Comparison of ENCODE assay signal across 7 cellular contexts in genomic region chrX:37685452-37686347, GRCh38. TPM values are rescaled to one million over a fixed set of nuclear protein-coding genes. Genes with fewer than 3 reads are reported as not detected.
A peak's percentile ranks its signal among the peaks of the same experiment; 100 is the strongest.
DNase-seq lines count a peak whose midpoint lies in the region; ATAC-seq and TF ChIP-seq lines count a peak whose summit lies in the region.

Gene XK, plus strand, starts transcription at chrX:37685791. Its CDS starts 171 bp downstream, at chrX:37685962.

- intact Hi-C loops in esophagus muscularis mucosa (cut with DNase I): no loop called here
- intact Hi-C loops in stomach (cut with DNase I; ENCODE audit: low total_unique reads): no loop called here

- WGBS in esophagus muscularis mucosa: 61% methylated on average over 30 of the region's 96 CpGs
- WGBS in stomach, 5 donors: 2 to 43% (median 5%) methylated on average over 31 to 96 of the region's 96 CpGs

- DNase-seq in GM13977 (ENCODE audit: low spot score): peak; percentile 24
- DNase-seq in NCI-H446 (lab: John Stamatoyannopoulos, UW): peak; percentile 26 to 77
- peak; percentile 35 for DNase-seq in activated CD8-positive, alpha-beta memory T cell treated with anti-CD3 and anti-CD28 coated beads, Interleukin-2, amount 50 U/mL, for 4 hours
- no peak for DNase-seq in esophagus muscularis mucosa (ENCODE audit: extremely low spot score)
- peak; percentile 65 for DNase-seq in stomach

- no peak for TF ChIP-seq POLR2A in esophagus muscularis mucosa (IDR thresholded peaks at IDR 0.05; ENCODE audit: low read depth)
- TF ChIP-seq POLR2A in stomach (IDR thresholded peaks at IDR 0.05): no peak

- no peak within 1 kb of the TSS for H3K9ac ChIP-seq in muscle layer of colon (ENCODE audit: low read length)

- ATAC-seq in HG02885 (IDR thresholded peaks at IDR 0.05; ENCODE audit: poor library complexity, unreplicated experiment): peak; percentile 83

- H3K36me3 ChIP-seq in esophagus muscularis mucosa: no peaks in the 10 kb centered on the region
- H3K36me3 ChIP-seq in muscle layer of colon (ENCODE audit: insufficient read depth, low read length): no peaks in the 10 kb centered on the region
- no peaks in the 10 kb centered on the region for H3K36me3 ChIP-seq in stomach

- H3K27me3 ChIP-seq in esophagus muscularis mucosa: no peaks in the 10 kb centered on the region
- H3K27me3 ChIP-seq in muscle layer of colon (ENCODE audit: control insufficient read depth in 1 of 2, insufficient read depth in 2 of 2, low read length in 2 of 2): peaks cover 0 to 7% of the 10 kb centered on the region in 2 donors
- H3K27me3 ChIP-seq in stomach: peaks cover 0 to 4% (median 0%) of the 10 kb centered on the region in 3 donors

- TF ChIP-seq EP300 in esophagus muscularis mucosa (IDR thresholded peaks at IDR 0.05): no peak
- no peak for TF ChIP-seq EP300 in stomach (IDR thresholded peaks at IDR 0.05)

- peak within 1 kb of the TSS; percentile 55 to 66 (median 58) for H3K4me3 ChIP-seq in esophagus muscularis mucosa
- H3K4me3 ChIP-seq in muscle layer of colon (ENCODE audit: low read depth in 1 of 2, low read length in 2 of 2): peak within 1 kb of the TSS; percentile 37 to 59
- H3K4me3 ChIP-seq in stomach: peak within 1 kb of the TSS; percentile 47 to 53 (median 49)

- H3K27ac ChIP-seq in esophagus muscularis mucosa (replicated peaks in 1 of 4) (peak within 1 kb of the TSS; percentile 85 to 91 (median 87)), muscle layer of colon (ENCODE audit: low read depth, low read length) (peak within 1 kb of the TSS; percentile 75), stomach (peak within 1 kb of the TSS; percentile 83 to 99 (median 86))

- TF ChIP-seq CTCF in GM13977 (IDR thresholded peaks at IDR 0.05; ENCODE audit: extremely low read depth, insufficient read depth, missing control alignments) (no peak), esophagus muscularis mucosa (IDR thresholded peaks at IDR 0.05) (no peak), stomach (IDR thresholded peaks at IDR 0.05) (no peak)

- in situ Hi-C loops in GM13977 (cut with MboI; ENCODE audit: low pct_unique_long_range_greater_than_20kb, low sequenced_read_pairs, unreplicated experiment): no loop called here

- H3K9me3 ChIP-seq in esophagus muscularis mucosa (no peaks in the 10 kb centered on the region), muscle layer of colon (ENCODE audit: low read length) (no peaks in the 10 kb centered on the region), stomach (peaks cover 0 to 5% (median 0%) of the 10 kb centered on the region in 4 donors)

- H3K4me1 ChIP-seq in esophagus muscularis mucosa (peaks cover 0 to 33% (median 21%) of the 10 kb centered on the region in 4 donors), muscle layer of colon (ENCODE audit: insufficient read depth, low read length) (no peaks in the 10 kb centered on the region), stomach (peaks cover 0 to 14% (median 7%) of the 10 kb centered on the region in 4 donors)

RNA-seq across cellular contexts. Expression of gene XK, which starts in this region (rescaled TPM):
- total RNA-seq in esophagus muscularis mucosa (10 to 100 TPM in 2 of 4 donors, 1 to 10 TPM in 2; 8.4 to 11.9 (median 9.9) TPM), stomach (10 to 100 TPM; 10.5 to 47.7 (median 17.0) TPM)
- polyA plus RNA-seq in stomach: 10 to 100 TPM in 1 of 3 donors, 1 to 10 TPM in 2; 1.1 to 11.9 (median 2.2) TPM
